14 cellular contexts compared by ENCODE assay signal in genomic region chr14:64612021-64612380, GRCh38.
A peak's percentile ranks its signal among the peaks of the same experiment; 100 is the strongest.
DNase-seq lines count a peak whose midpoint lies in the region; ATAC-seq and TF ChIP-seq lines count a peak whose summit lies in the region.
"Had no signal": no experiment of that assay in that cellular context is flagged by ENCODE, and none has a peak within 500 bp of the region (broad histone marks: within the 10 kb centered on the region; RNA-seq: fewer than 3 reads in every experiment).

No MANE protein-coding gene starts in this region.

- no peaks in the 10 kb centered on the region for H3K9me3 Mint-ChIP-seq in mesothelial cell of epicardium
- no peaks in the 10 kb centered on the region for H3K9me3 Mint-ChIP-seq in CD8-positive, alpha-beta memory T cell
- no peaks in the 10 kb centered on the region for H3K9me3 Mint-ChIP-seq in neural progenitor cell
- H3K9me3 Mint-ChIP-seq: stimulated activated naive CD8-positive, alpha-beta T cell treated with anti-CD3 and anti-CD28 coated beads, Interleukin-15, Interleukin-2, amounts not matched to agents 100 ng/mL and 50 ng/mL, for 24 hours had no signal

- H3K27me3 Mint-ChIP-seq in mesothelial cell of epicardium (ENCODE audit: low read depth): no peaks in the 10 kb centered on the region
- H3K27me3 Mint-ChIP-seq in CD8-positive, alpha-beta memory T cell: peaks cover 0 to 9% of the 10 kb centered on the region in 2 donors
- no peaks in the 10 kb centered on the region for H3K27me3 Mint-ChIP-seq in neural progenitor cell (ENCODE audit: insufficient read depth, low read depth)
- H3K27me3 Mint-ChIP-seq: stimulated activated naive CD8-positive, alpha-beta T cell treated with anti-CD3 and anti-CD28 coated beads, Interleukin-15, Interleukin-2, amounts not matched to agents 100 ng/mL and 50 ng/mL, for 24 hours had no signal

- no peak overlapping the region for H3K4me3 ChIP-seq in CD8-positive, alpha-beta memory T cell (ENCODE audit: low read length)
- H3K4me3 ChIP-seq in neural progenitor cell: no peak overlapping the region
- H3K4me3 ChIP-seq: BLaER1 treated with 17β-estradiol and CSF1 and Interleukin-3, amounts not matched to agents 10 nM and 100 nM; SJCRH30 had no signal

- H3K27me3 ChIP-seq in CD8-positive, alpha-beta memory T cell (ENCODE audit: insufficient read depth, low read length, poor library complexity, severe bottlenecking): no peaks in the 10 kb centered on the region
- H3K27me3 ChIP-seq in neural progenitor cell: no peaks in the 10 kb centered on the region
- H3K27me3 ChIP-seq: BLaER1 treated with 17β-estradiol and CSF1 and Interleukin-3, amounts not matched to agents 10 nM and 100 nM; SJCRH30 had no signal

- H3K4me3 Mint-ChIP-seq in mesothelial cell of epicardium: no peak overlapping the region
- no peak overlapping the region for H3K4me3 Mint-ChIP-seq in CD8-positive, alpha-beta memory T cell
- no peak overlapping the region for H3K4me3 Mint-ChIP-seq in neural progenitor cell
- H3K4me3 Mint-ChIP-seq: stimulated activated naive CD8-positive, alpha-beta T cell treated with anti-CD3 and anti-CD28 coated beads, Interleukin-15, Interleukin-2, amounts not matched to agents 100 ng/mL and 50 ng/mL, for 24 hours had no signal

- in situ Hi-C loops in ACHN (cut with HindIII; ENCODE audit: low pct_ligation_motif_present, low pct_unique_long_range_greater_than_20kb, low sequenced_read_pairs): no loop called here

- no peak overlapping the region for H3K27ac ChIP-seq in CD8-positive, alpha-beta memory T cell (ENCODE audit: low read depth, low read length)
- H3K27ac ChIP-seq in neural progenitor cell: no peak overlapping the region
- H3K27ac ChIP-seq: BLaER1 treated with 17β-estradiol and CSF1 and Interleukin-3, amounts not matched to agents 10 nM and 100 nM; SJCRH30 had no signal

- H3K9ac ChIP-seq in neural progenitor cell: no peak overlapping the region
- H3K9ac ChIP-seq: BLaER1 treated with 17β-estradiol and CSF1 and Interleukin-3, amounts not matched to agents 10 nM and 100 nM had no signal

- H3K4me1 Mint-ChIP-seq in mesothelial cell of epicardium (peaks cover 49% of the 10 kb centered on the region), neural progenitor cell (peaks cover 12% of the 10 kb centered on the region)
- H3K4me1 Mint-ChIP-seq in CD8-positive, alpha-beta memory T cell: no peaks in the 10 kb centered on the region

- no peak overlapping the region for H3K4me2 ChIP-seq in neural progenitor cell
- H3K4me2 ChIP-seq: BLaER1 treated with 17β-estradiol and CSF1 and Interleukin-3, amounts not matched to agents 10 nM and 100 nM had no signal

- DNase-seq in ACHN: peak; percentile 61
- DNase-seq in LHCN-M2 (ENCODE audit: low read depth): peak; percentile 81
- peak; percentile 54 for DNase-seq in epidermal melanocyte (ENCODE audit: insufficient read length, low spot score)
- no peak for DNase-seq in mesothelial cell of epicardium (ENCODE audit: low spot score in 2 of 2, unreplicated experiment in 2 of 2)
- DNase-seq in HK-2 (ENCODE audit: unreplicated experiment): no peak
- DNase-seq in CD8-positive, alpha-beta memory T cell: no peak
- DNase-seq in neural progenitor cell (ENCODE audit: low spot score): no peak
- DNase-seq: activated CD4-positive, alpha-beta T cell treated with anti-CD3 and anti-CD28 coated beads, Interleukin-2, amount 50 U/mL, for 4 hours; central memory CD4-positive, alpha-beta T cell; NCI-H146; SJCRH30 had no signal

- H3K36me3 ChIP-seq in CD8-positive, alpha-beta memory T cell (ENCODE audit: insufficient read depth, low read length): no peaks in the 10 kb centered on the region
- H3K36me3 ChIP-seq in neural progenitor cell: no peaks in the 10 kb centered on the region
- H3K36me3 ChIP-seq: BLaER1 treated with 17β-estradiol and CSF1 and Interleukin-3, amounts not matched to agents 10 nM and 100 nM; SJCRH30 had no signal

- no peaks in the 10 kb centered on the region for H3F3A ChIP-seq in neural progenitor cell (ENCODE audit: low read depth)

- CTCF ChIA-PET in CD8-positive, alpha-beta memory T cell (lab: Charles Lee): no interaction called here

- H3K36me3 Mint-ChIP-seq in mesothelial cell of epicardium (no peaks in the 10 kb centered on the region), neural progenitor cell (no peaks in the 10 kb centered on the region)
- H3K36me3 Mint-ChIP-seq in CD8-positive, alpha-beta memory T cell: no peaks in the 10 kb centered on the region

- no peaks in the 10 kb centered on the region for H3K9me3 ChIP-seq in CD8-positive, alpha-beta memory T cell (ENCODE audit: low read length)
- no peaks in the 10 kb centered on the region for H3K9me3 ChIP-seq in neural progenitor cell (ENCODE audit: low read depth)
- H3K9me3 ChIP-seq: BLaER1 treated with 17β-estradiol and CSF1 and Interleukin-3, amounts not matched to agents 10 nM and 100 nM; SJCRH30 had no signal

- no peaks in the 10 kb centered on the region for H4K20me1 ChIP-seq in neural progenitor cell (ENCODE audit: low read depth)
- H4K20me1 ChIP-seq: BLaER1 treated with 17β-estradiol and CSF1 and Interleukin-3, amounts not matched to agents 10 nM and 100 nM had no signal

- POLR2A ChIA-PET in CD8-positive, alpha-beta memory T cell (lab: Charles Lee): no interaction called here

- no peak overlapping the region for H2AFZ ChIP-seq in neural progenitor cell (replicated peaks)

- ATAC-seq in GM21723 (IDR thresholded peaks at IDR 0.05; ENCODE audit: unreplicated experiment): no peak

- H3K4me1 ChIP-seq in CD8-positive, alpha-beta memory T cell (ENCODE audit: insufficient read depth, low read length): no peaks in the 10 kb centered on the region
- no peaks in the 10 kb centered on the region for H3K4me1 ChIP-seq in neural progenitor cell
- H3K4me1 ChIP-seq: SJCRH30 had no signal

- peak overlapping the region; percentile 94 for H3K27ac Mint-ChIP-seq in mesothelial cell of epicardium
- H3K27ac Mint-ChIP-seq in CD8-positive, alpha-beta memory T cell: no peak overlapping the region
- no peak overlapping the region for H3K27ac Mint-ChIP-seq in neural progenitor cell
- H3K27ac Mint-ChIP-seq: stimulated activated naive CD8-positive, alpha-beta T cell treated with anti-CD3 and anti-CD28 coated beads, Interleukin-15, Interleukin-2, amounts not matched to agents 100 ng/mL and 50 ng/mL, for 24 hours had no signal

- TF ChIP-seq CTCF in mesothelial cell of epicardium (IDR thresholded peaks at IDR 0.05; ENCODE audit: unreplicated experiment) (no peak), neural progenitor cell (IDR thresholded peaks at IDR 0.05) (no peak)

- no peaks in the 10 kb centered on the region for H3K79me2 ChIP-seq in neural progenitor cell (ENCODE audit: low read depth)

Comparison
In these comparisons a context has a peak if more than half of its experiments do, and no peak if none do; other contexts are left out.
1. DNase-seq: peak in ACHN (single experiment), LHCN-M2 (single experiment) and epidermal melanocyte (single experiment); none in mesothelial cell of epicardium (0 of 2), HK-2 (single experiment), CD8-positive, alpha-beta memory T cell (0 of 5) and neural progenitor cell (single experiment).